Comparison of ENCODE assay signal across 11 cellular contexts in the genomic region with DNA sequence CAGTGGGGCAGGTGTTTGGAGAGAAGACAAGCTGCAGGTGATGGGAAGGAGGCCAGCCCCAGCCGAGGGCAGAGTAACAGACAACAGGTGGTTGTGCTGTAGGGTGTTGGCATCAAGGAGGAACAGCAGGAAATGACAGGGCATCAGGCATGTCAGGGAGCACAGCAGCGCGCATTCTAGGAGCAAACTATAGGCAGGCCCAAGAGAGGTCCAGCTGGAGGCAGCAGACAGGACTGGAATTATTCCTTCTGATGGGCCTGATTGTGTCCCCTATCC. TPM values are rescaled to one million over a fixed set of nuclear protein-coding genes. Genes with fewer than 3 reads are reported as not detected.
DNase-seq lines count a peak whose midpoint lies in the region; ATAC-seq and TF ChIP-seq lines count a peak whose summit lies in the region.
"Had no signal": no experiment of that assay in that cellular context is flagged by ENCODE, and none has a peak within 500 bp of the region (broad histone marks: within the 10 kb centered on the region; RNA-seq: fewer than 3 reads in every experiment).

No MANE protein-coding gene starts in this region.

- DNase-seq in left ventricle myocardium superior (no peak), left ventricle myocardium inferior (no peak), NCI-H510A (lab: John Stamatoyannopoulos, UW) (peak; percentile 52), hippocampal formation (lab: John Stamatoyannopoulos, UW) (no peak), glomerular visceral epithelial cell (ENCODE audit: extremely low spot score) (no peak), COLO829 (ENCODE audit: low spot score) (no peak)
- DNase-seq: stimulated activated CD4-positive, alpha-beta T cell treated with anti-CD3 and anti-CD28 coated beads, Interleukin-15, amount 100 ng/mL, for 24 hours; uterus had no signal

- H3K27ac ChIP-seq in left ventricle myocardium inferior (replicated peaks), result no peak overlapping the region
- H3K27ac ChIP-seq: neutrophil, uterus had no signal

- H3K27me3 ChIP-seq in left ventricle myocardium inferior (ENCODE audit: low read depth), result no peaks in the 10 kb centered on the region
- H3K27me3 ChIP-seq: neutrophil, uterus had no signal

- no peak for TF ChIP-seq CTCF in left ventricle myocardium inferior (IDR thresholded peaks at IDR 0.05; ENCODE audit: borderline replicate concordance)

- H3K36me3 ChIP-seq in left ventricle myocardium inferior, result no peaks in the 10 kb centered on the region
- H3K36me3 ChIP-seq: neutrophil, uterus had no signal

- peaks cover 31% of the 10 kb centered on the region for H3K4me1 ChIP-seq in left ventricle myocardium inferior
- H3K4me1 ChIP-seq: uterus had no signal

- H3K4me3 ChIP-seq in left ventricle myocardium inferior, result no peak overlapping the region
- H3K4me3 ChIP-seq: uterus had no signal

- intact Hi-C loops in left ventricle myocardium superior (cut with micrococcal nuclease) (no loop called here), left ventricle myocardium inferior (cut with micrococcal nuclease) (no loop called here)

- ATAC-seq in left ventricle myocardium superior (peak; percentile 16), esophagus mucosa (peak; percentile 24), GM18502 (IDR thresholded peaks at IDR 0.05; ENCODE audit: poor library complexity, unreplicated experiment) (no peak)

- H3K9me3 ChIP-seq in left ventricle myocardium inferior (replicated peaks), result no peaks in the 10 kb centered on the region
- H3K9me3 ChIP-seq: neutrophil, uterus had no signal

RNA-seq across cellular contexts. Expression of gene ADM, which starts 13.6 kb away (rescaled TPM):
- total RNA-seq in left ventricle myocardium superior, result 23.4 TPM
- 14.2 TPM for total RNA-seq in left ventricle myocardium inferior
- 15.5 TPM for total RNA-seq in esophagus mucosa

RNA-seq across cellular contexts. Expression of gene SBF2, which starts 24.4 kb away (rescaled TPM):
- total RNA-seq in left ventricle myocardium superior (17.9 TPM), left ventricle myocardium inferior (17.8 TPM), esophagus mucosa (27.7 TPM)
